ENCODE assay signal across 18 cellular contexts in genomic region chr12:89475203-89475990, GRCh38. TPM values are rescaled to one million over a fixed set of nuclear protein-coding genes. Genes with fewer than 3 reads are reported as not detected.
DNase-seq lines count a peak whose midpoint lies in the region; ATAC-seq, FAIRE-seq and TF ChIP-seq lines count a peak whose summit lies in the region.
"Had no signal": no experiment of that assay in that cellular context is flagged by ENCODE, and none has a peak within 500 bp of the region (broad histone marks: within the 10 kb centered on the region; RNA-seq: fewer than 3 reads in every experiment).

No MANE protein-coding gene starts in this region.

- H3K9me3 Mint-ChIP-seq in H9, result no peaks in the 10 kb centered on the region
- H3K9me3 Mint-ChIP-seq: activated naive CD4-positive, alpha-beta T cell treated with anti-CD3 and anti-CD28 coated beads, Interleukin-2, amount 50 U/mL, for 72 hours; endodermal cell had no signal

- no peak for TF ChIP-seq CTCF in A549 (IDR thresholded peaks at IDR 0.05)
- no peak for TF ChIP-seq CTCF in RWPE1 (conservative IDR thresholded peaks at IDR 0.05; ENCODE audit: low read depth)
- no peak for TF ChIP-seq CTCF in H9 (conservative IDR thresholded peaks at IDR 0.05)
- no peak for TF ChIP-seq CTCF in left lung (IDR thresholded peaks at IDR 0.05)

- no peaks in the 10 kb centered on the region for H3K36me3 Mint-ChIP-seq in T-helper 17 cell (ENCODE audit: low read depth)
- no peaks in the 10 kb centered on the region for H3K36me3 Mint-ChIP-seq in H9 (ENCODE audit: insufficient read depth in 1 of 3, low read depth in 3 of 3)
- H3K36me3 Mint-ChIP-seq: activated naive CD4-positive, alpha-beta T cell treated with anti-CD3 and anti-CD28 coated beads, Interleukin-2, amount 50 U/mL, for 72 hours had no signal

- H3K4me3 Mint-ChIP-seq in T-helper 17 cell (no peak overlapping the region), H9 (no peak overlapping the region)
- H3K4me3 Mint-ChIP-seq: endodermal cell had no signal

- H3K23me2 ChIP-seq in H9 (ENCODE audit: insufficient read length, low read depth, low read length, poor library complexity, severe bottlenecking), result no peaks in the 10 kb centered on the region

- H2BK5ac ChIP-seq in H9 (ENCODE audit: insufficient read length, low read length), result no peak overlapping the region

- no peaks in the 10 kb centered on the region for H3K36me3 ChIP-seq in left lung
- H3K36me3 ChIP-seq: cardiac muscle cell, gastrocnemius medialis, HAP-1, SJSA1 had no signal

- H3K18ac ChIP-seq in H9 (ENCODE audit: insufficient read length, low read depth, low read length), result no peak overlapping the region

- H3K4me3 ChIP-seq in A549 (no peak overlapping the region), left lung (no peak overlapping the region)
- H3K4me3 ChIP-seq: cardiac muscle cell, gastrocnemius medialis, HAP-1, SJSA1 had no signal

- H3K9me3 ChIP-seq in A549, result no peaks in the 10 kb centered on the region
- H3K9me3 ChIP-seq in T-helper 17 cell (ENCODE audit: control insufficient read depth, low read length, poor library complexity, severe bottlenecking), result no peaks in the 10 kb centered on the region
- no peaks in the 10 kb centered on the region for H3K9me3 ChIP-seq in H9 (ENCODE audit: control insufficient read depth, low read depth, low read length)
- no peaks in the 10 kb centered on the region for H3K9me3 ChIP-seq in left lung
- H3K9me3 ChIP-seq: gastrocnemius medialis, HAP-1, SJSA1 had no signal

- H4K8ac ChIP-seq in H9 (replicated peaks; ENCODE audit: insufficient read length, low read depth, low read length), result no peak overlapping the region

- peak overlapping the region; percentile 23 to 39; a peak in 2 of 6 replicates for H3K27ac ChIP-seq in A549
- H3K27ac ChIP-seq in RWPE1, result no peak overlapping the region
- H3K27ac ChIP-seq in H9 (ENCODE audit: insufficient read length, low read depth, low read length), result no peak overlapping the region
- no peak overlapping the region for H3K27ac ChIP-seq in left lung
- H3K27ac ChIP-seq: cardiac muscle cell, gastrocnemius medialis, SJSA1 had no signal

- CTCF ChIA-PET in A549 (lab: Yijun Ruan, JAX) (interaction anchor here (0.6 to 1.3 kb wide), 4 partner anchors 13 to 445 kb away, joined by 3 to 5 read pairs (median 4); no protein-coding TSS in a partner anchor), RWPE1 (lab: Yijun Ruan, JAX) (interaction anchor here (0.6 kb wide), 1 partner anchor 1931 kb away, joined by 4 read pairs; no protein-coding TSS in a partner anchor)

- no peak for FAIRE-seq in A549 (lab: Jason Lieb, UNC)
- FAIRE-seq: D721Med, TTC549 had no signal

- in situ Hi-C loops in ACHN (cut with HindIII; ENCODE audit: low pct_ligation_motif_present, low pct_unique_long_range_greater_than_20kb, low sequenced_read_pairs), result no loop called here

- H3K27me3 ChIP-seq in H9 (ENCODE audit: insufficient read depth, low read length) (no peaks in the 10 kb centered on the region), left lung (no peaks in the 10 kb centered on the region)
- H3K27me3 ChIP-seq: cardiac muscle cell, gastrocnemius medialis, SJSA1 had no signal

- no peak overlapping the region for H2BK12ac ChIP-seq in H9 (ENCODE audit: insufficient read length, low read depth, low read length)

- H2AFZ ChIP-seq in H9 (ENCODE audit: low read length), result no peak overlapping the region

- no peak overlapping the region for H3K14ac ChIP-seq in H9 (ENCODE audit: insufficient read depth, low read length)

- peak; percentile 36 to 37; a peak in 3 of 6 replicates for ATAC-seq in A549
- peak; percentile 48 for ATAC-seq in GM18909 (IDR thresholded peaks at IDR 0.05; ENCODE audit: poor library complexity, unreplicated experiment)
- ATAC-seq in HG02642 (IDR thresholded peaks at IDR 0.05; ENCODE audit: poor library complexity, unreplicated experiment), result peak; percentile 55
- no peak for ATAC-seq in T-helper 17 cell
- no peak for ATAC-seq in left lung
- ATAC-seq: activated naive CD4-positive, alpha-beta T cell treated with anti-CD3 and anti-CD28 coated beads, Interleukin-2, amount 50 U/mL, for 72 hours; gastrocnemius medialis had no signal

- H2BK120ac ChIP-seq in H9 (ENCODE audit: low read depth, low read length, poor library complexity, severe bottlenecking), result no peak overlapping the region

- no peak overlapping the region for H4K91ac ChIP-seq in H9 (ENCODE audit: insufficient read length, low read depth, low read length)

- no peak for TF ChIP-seq RAD21 in A549 (conservative IDR thresholded peaks at IDR 0.05 in 1 of 2, IDR thresholded peaks at IDR 0.05 in 1 of 2)

- H3K27ac Mint-ChIP-seq in T-helper 17 cell, result peak overlapping the region; percentile 56
- 0 out of 7 replicates have a peak overlapping the region, but pooled peaks of 1 of the 3 experiments have one; percentile 63 for H3K27ac Mint-ChIP-seq in H9
- H3K27ac Mint-ChIP-seq: endodermal cell had no signal

- no peak overlapping the region for H3K56ac ChIP-seq in H9 (ENCODE audit: insufficient read length, low read depth, low read length)

- H3K4me1 ChIP-seq in A549 (peaks cover 42% of the 10 kb centered on the region), H9 (ENCODE audit: insufficient read depth, low read length) (no peaks in the 10 kb centered on the region), left lung (no peaks in the 10 kb centered on the region)
- H3K4me1 ChIP-seq: gastrocnemius medialis, HAP-1 had no signal

- POLR2A ChIA-PET in A549 (lab: Yijun Ruan, JAX), result interaction anchor here (1.0 kb wide), 1 partner anchor 123 kb away, joined by 4 read pairs; the partner anchor contains the start of gene DUSP6
- POLR2A ChIA-PET in RWPE1 (lab: Yijun Ruan, JAX; ENCODE audit: low non-redundant PET), result no interaction called here

- no peak overlapping the region for H3K9ac ChIP-seq in H9 (ENCODE audit: extremely low read depth, insufficient read length, low read length)

- no peak overlapping the region for H2BK15ac ChIP-seq in H9 (ENCODE audit: low read depth, low read length)

- no peak overlapping the region for H3K23ac ChIP-seq in H9 (ENCODE audit: insufficient read length, low read depth, low read length)

- H3K4me2 ChIP-seq in A549 (no peak overlapping the region; the same call in 2 of the 3 replicates), H9 (ENCODE audit: insufficient read depth, insufficient read length, low read length) (no peak overlapping the region)

- no peak overlapping the region for H2AK5ac ChIP-seq in H9 (ENCODE audit: insufficient read length, low read length)

- TF ChIP-seq EP300 in A549 (IDR thresholded peaks at IDR 0.05), result no peak

- H3K79me2 ChIP-seq in H9 (ENCODE audit: insufficient read depth, low read length), result no peaks in the 10 kb centered on the region

- no peak overlapping the region for H3K4ac ChIP-seq in H9 (ENCODE audit: low read depth, low read length)

- intact Hi-C loops in left lung (cut with DNase I), result no loop called here

- no peaks in the 10 kb centered on the region for H3K79me1 ChIP-seq in H9 (ENCODE audit: insufficient read depth, low read depth, low read length, poor library complexity, severe bottlenecking)

- H3T11ph ChIP-seq in H9 (ENCODE audit: low read length), result no peak overlapping the region

- H4K20me1 ChIP-seq in H9 (ENCODE audit: control insufficient read depth, insufficient read depth, insufficient read length), result no peaks in the 10 kb centered on the region

- no peak overlapping the region for H4K5ac ChIP-seq in H9 (ENCODE audit: insufficient read length, low read depth, low read length)

- 52% methylated on average over 6 of the region's 6 CpGs for WGBS in A549 (ENCODE audit: missing lambda C conversion rate)
- WGBS in H9 (ENCODE audit: extremely low coverage, insufficient read length, low lambda C conversion rate), result no CpG with 5 or more reads among the region's 6 CpGs

- H2BK20ac ChIP-seq in H9 (ENCODE audit: low read depth, low read length, poor library complexity, severe bottlenecking), result no peak overlapping the region

- DNase-seq in A549 (ENCODE audit: low read depth in 1 of 2, low spot score in 1 of 2) (no peak), T-helper 17 cell (no peak), ACHN (no peak), RWPE1 (ENCODE audit: low spot score) (no peak), H9 (no peak), left lung (no peak)
- DNase-seq: endodermal cell, gastrocnemius medialis, NCI-H1048, NCI-H2171 treated with DMSO at 0.1 percent for 48 hours had no signal

- H3K4me1 Mint-ChIP-seq in T-helper 17 cell (peaks cover 30% of the 10 kb centered on the region), H9 (no peaks in the 10 kb centered on the region)
- H3K4me1 Mint-ChIP-seq: endodermal cell had no signal

- no peak for TF ChIP-seq POLR2A in A549 (IDR thresholded peaks at IDR 0.05; ENCODE audit: low read length)

- no peaks in the 10 kb centered on the region for H3K27me3 Mint-ChIP-seq in T-helper 17 cell
- no peaks in the 10 kb centered on the region for H3K27me3 Mint-ChIP-seq in H9 (ENCODE audit: low read depth)

TF ChIP-seq in A549, 52 proteins besides CTCF, POLR2A, EP300 and RAD21 (continues in another document):
- TF ChIP-seq RNF2 (IDR thresholded peaks at IDR 0.05; ENCODE audit: borderline replicate concordance, low read depth) (no peak), ESRRA (IDR thresholded peaks at IDR 0.05; ENCODE audit: borderline replicate concordance, low read length) (no peak), SREBF2 (IDR thresholded peaks at IDR 0.05) (no peak), CHD4 (IDR thresholded peaks at IDR 0.05; ENCODE audit: borderline replicate concordance) (no peak), CEBPB (IDR thresholded peaks at IDR 0.05) (no peak), JUN (IDR thresholded peaks at IDR 0.05) (no peak)

RNA-seq across cellular contexts. Expression of gene GALNT4, which starts 49.2 kb away (rescaled TPM):
- polyA plus RNA-seq in A549 (2011; rRNA removed) (12.6 and 14.3 TPM in 2 replicates), A549 (2017; fragmentation: RNase III; extraction: RNeasy Plus Mini Kit Qiagen cat#74134 plus additional on column Dnase treatment) (3.8 to 5.9 TPM (median 5.5 TPM) in 3 replicates)
- polyA plus RNA-seq in A549 (2012; cell fraction: cytosol; rRNA removed), result 1.3 TPM in 2 replicates
- polyA plus RNA-seq in A549 (2012; cell fraction: nucleus; rRNA removed), result 1.1 and 1.6 TPM in 2 replicates
- 5.1 and 7.2 TPM in 2 replicates for polyA minus RNA-seq in A549 (2011; rRNA and poly(A)+ RNA removed)
- total RNA-seq in T-helper 17 cell (10 to 100 TPM in 1 of 2 donors, 1 to 10 TPM in 1; 9.0 to 13.2 TPM), H9 (2021) (3.1 TPM in 2 replicates), left lung (1 to 10 TPM; 7.8 to 8.9 TPM)

RNA-seq across cellular contexts. Expression of gene POC1B, which starts 50.5 kb away (rescaled TPM):
- polyA plus RNA-seq in A549 (2011; rRNA removed) (36.6 and 38.6 TPM in 2 replicates), A549 (2017; fragmentation: RNase III; extraction: RNeasy Plus Mini Kit Qiagen cat#74134 plus additional on column Dnase treatment) (9.1 to 11.9 TPM (median 10.8 TPM) in 3 replicates)
- 4.8 and 6.4 TPM in 2 replicates for polyA plus RNA-seq in A549 (2012; cell fraction: cytosol; rRNA removed)
- polyA plus RNA-seq in A549 (2012; cell fraction: nucleus; rRNA removed), result 2.7 and 3.6 TPM in 2 replicates
- polyA minus RNA-seq in A549 (2011; rRNA and poly(A)+ RNA removed), result 27.0 and 40.8 TPM in 2 replicates
- total RNA-seq in T-helper 17 cell (10 to 100 TPM; 18.2 to 22.0 TPM), H9 (2021) (11.6 and 12.5 TPM in 2 replicates), left lung (10 to 100 TPM; 19.5 to 19.8 TPM)

Comparison
In these comparisons a context has a peak if more than half of its experiments do, and no peak if none do; other contexts are left out.
1. ATAC-seq: peak in A549 (2 of 2), GM18909 (single experiment) and HG02642 (single experiment); none in T-helper 17 cell (single experiment) and left lung (single experiment).
2. H3K27ac ChIP-seq: peak in A549 (2 of 2); none in RWPE1 (single experiment), H9 (single experiment) and left lung (0 of 2).